In genomic region chr7:143240323-143241168, GRCh38 we compare ENCODE assay signal across 8 cellular contexts. TPM values are rescaled to one million over a fixed set of nuclear protein-coding genes. Genes with fewer than 3 reads are reported as not detected.
DNase-seq lines count a peak whose midpoint lies in the region; ATAC-seq and TF ChIP-seq lines count a peak whose summit lies in the region.

No MANE protein-coding gene starts in this region.

- no peaks in the 10 kb centered on the region for H3K79me2 ChIP-seq in H9 (ENCODE audit: insufficient read depth, low read length)
- no peaks in the 10 kb centered on the region for H3K79me2 ChIP-seq in MM.1S (ENCODE audit: low read length)

- H3K4me2 ChIP-seq in H9 (ENCODE audit: insufficient read depth, insufficient read length, low read length): no peak overlapping the region
- no peak overlapping the region for H3K4me2 ChIP-seq in MM.1S (ENCODE audit: low read depth, low read length)

- H3K27me3 ChIP-seq in H9 (ENCODE audit: insufficient read depth, low read length): no peaks in the 10 kb centered on the region
- H3K27me3 ChIP-seq in MM.1S (replicated peaks; ENCODE audit: insufficient read depth, low read length): no peaks in the 10 kb centered on the region
- no peaks in the 10 kb centered on the region for H3K27me3 ChIP-seq in SJCRH30
- no peaks in the 10 kb centered on the region for H3K27me3 ChIP-seq in cardiac muscle cell
- no peaks in the 10 kb centered on the region for H3K27me3 ChIP-seq in psoas muscle (ENCODE audit: insufficient read depth in 3 of 3, low read length in 2 of 3)

- no peak overlapping the region for H4K91ac ChIP-seq in H9 (ENCODE audit: insufficient read length, low read depth, low read length)

- no peak overlapping the region for H2AK5ac ChIP-seq in H9 (ENCODE audit: insufficient read length, low read length)

- no peak overlapping the region for H3K18ac ChIP-seq in H9 (ENCODE audit: insufficient read length, low read depth, low read length)

- no peak overlapping the region for H3K4me3 Mint-ChIP-seq in H9

- H3K9me3 ChIP-seq in H9 (ENCODE audit: control insufficient read depth, low read depth, low read length) (no peaks in the 10 kb centered on the region), MM.1S (replicated peaks; ENCODE audit: insufficient read depth, low read length) (no peaks in the 10 kb centered on the region), SJCRH30 (replicated peaks) (peaks cover 7% of the 10 kb centered on the region; the same call in 1 of the 2 replicates), cardiac muscle cell (ENCODE audit: low read depth) (no peaks in the 10 kb centered on the region), psoas muscle (peaks cover 10% of the 10 kb centered on the region)

- no CpG with 5 or more reads among the region's 8 CpGs for WGBS in H9 (ENCODE audit: extremely low coverage, insufficient read length, low lambda C conversion rate)
- 10 to 13% (median 12%) methylated on average over 8 of the region's 8 CpGs for WGBS in psoas muscle, 3 donors

- H3K79me1 ChIP-seq in H9 (ENCODE audit: insufficient read depth, low read depth, low read length, poor library complexity, severe bottlenecking): no peaks in the 10 kb centered on the region

- peaks cover 0 to 7% (median 0%) of the 10 kb centered on the region in 3 experiments; a peak in 4 of 7 replicates for H3K36me3 Mint-ChIP-seq in H9 (ENCODE audit: insufficient read depth in 1 of 3, low read depth in 3 of 3)

- H2BK20ac ChIP-seq in H9 (ENCODE audit: low read depth, low read length, poor library complexity, severe bottlenecking): no peak overlapping the region

- H3K23ac ChIP-seq in H9 (ENCODE audit: insufficient read length, low read depth, low read length): no peak overlapping the region

- peaks cover 11% of the 10 kb centered on the region for H3K27me3 Mint-ChIP-seq in H9 (ENCODE audit: low read depth)

- no peak overlapping the region for H3K56ac ChIP-seq in H9 (ENCODE audit: insufficient read length, low read depth, low read length)

- H2BK120ac ChIP-seq in H9 (ENCODE audit: low read depth, low read length, poor library complexity, severe bottlenecking): no peak overlapping the region

- no peaks in the 10 kb centered on the region for H3K4me1 ChIP-seq in H9 (ENCODE audit: insufficient read depth, low read length)
- no peaks in the 10 kb centered on the region for H3K4me1 ChIP-seq in MM.1S (ENCODE audit: low read length)
- H3K4me1 ChIP-seq in SJCRH30: no peaks in the 10 kb centered on the region
- H3K4me1 ChIP-seq in cardiac muscle cell (ENCODE audit: low read depth): no peaks in the 10 kb centered on the region
- no peaks in the 10 kb centered on the region for H3K4me1 ChIP-seq in psoas muscle

- peak; percentile 55 for DNase-seq in GM04503 (ENCODE audit: low read depth)
- DNase-seq in H9: peak; percentile 64
- peak; percentile 82 for DNase-seq in MM.1S
- peak; percentile 68 to 85 for DNase-seq in SJCRH30
- DNase-seq in activated naive CD4-positive, alpha-beta T cell treated with anti-CD3 and anti-CD28 coated beads, Interleukin-2, amount 50 U/mL, for 16 hours: peak; percentile 66
- DNase-seq in cardiac muscle cell (ENCODE audit: low read depth in 1 of 2, low spot score in 1 of 2): peak; percentile 81 to 91
- DNase-seq in psoas muscle: peak in 1 of 2 donors; percentile 33
- DNase-seq in HPDE6-E6E7 (ENCODE audit: extremely low spot score): no peak

- no peak overlapping the region for H2BK5ac ChIP-seq in H9 (ENCODE audit: insufficient read length, low read length)

- H3K4me3 ChIP-seq in MM.1S (ENCODE audit: low read length) (no peak overlapping the region), SJCRH30 (no peak overlapping the region), cardiac muscle cell (no peak overlapping the region), psoas muscle (no peak overlapping the region)

- TF ChIP-seq CTCF in H9 (conservative IDR thresholded peaks at IDR 0.05): peak; percentile 95
- peak; percentile 98 for TF ChIP-seq CTCF in MM.1S (IDR thresholded peaks at IDR 0.05; ENCODE audit: low read length)
- TF ChIP-seq CTCF in cardiac muscle cell (IDR thresholded peaks at IDR 0.05; ENCODE audit: low read depth, low read length): peak; percentile 92
- peak; percentile 95 for TF ChIP-seq CTCF in psoas muscle (IDR thresholded peaks at IDR 0.05)

- H3K27ac Mint-ChIP-seq in H9: no peak overlapping the region

- H3K27ac ChIP-seq in H9 (ENCODE audit: insufficient read length, low read depth, low read length) (no peak overlapping the region), MM.1S (ENCODE audit: low read length) (no peak overlapping the region), SJCRH30 (no peak overlapping the region), cardiac muscle cell (no peak overlapping the region), psoas muscle (no peak overlapping the region)

- no peak overlapping the region for H3T11ph ChIP-seq in H9 (ENCODE audit: low read length)

- H4K20me1 ChIP-seq in H9 (ENCODE audit: control insufficient read depth, insufficient read depth, insufficient read length): no peaks in the 10 kb centered on the region
- no peaks in the 10 kb centered on the region for H4K20me1 ChIP-seq in MM.1S (ENCODE audit: insufficient read depth, low read length)

- H3K9ac ChIP-seq in H9 (ENCODE audit: extremely low read depth, insufficient read length, low read length) (no peak overlapping the region), MM.1S (ENCODE audit: low read length) (no peak overlapping the region)

- H4K8ac ChIP-seq in H9 (replicated peaks; ENCODE audit: insufficient read length, low read depth, low read length): no peak overlapping the region

- peaks cover 3 to 7% of the 10 kb centered on the region in 2 experiments; a peak in 3 of 4 replicates for H3K4me1 Mint-ChIP-seq in H9

- H3K23me2 ChIP-seq in H9 (ENCODE audit: insufficient read length, low read depth, low read length, poor library complexity, severe bottlenecking): no peaks in the 10 kb centered on the region

- H3K14ac ChIP-seq in H9 (ENCODE audit: insufficient read depth, low read length): no peak overlapping the region

- ATAC-seq in psoas muscle: peak; percentile 78 to 94 (median 87)

- H3K9me2 ChIP-seq in MM.1S (replicated peaks; ENCODE audit: insufficient read depth, low read length): no peaks in the 10 kb centered on the region

- peaks cover 15 to 17% of the 10 kb centered on the region in 2 experiments for H3K9me3 Mint-ChIP-seq in H9

- H4K5ac ChIP-seq in H9 (ENCODE audit: insufficient read length, low read depth, low read length): no peak overlapping the region

- no peak overlapping the region for H3K4ac ChIP-seq in H9 (ENCODE audit: low read depth, low read length)

- no peaks in the 10 kb centered on the region for H3F3A ChIP-seq in MM.1S (ENCODE audit: insufficient read depth, low read length)

- no peak overlapping the region for H2BK12ac ChIP-seq in H9 (ENCODE audit: insufficient read length, low read depth, low read length)

- H3K36me3 ChIP-seq in MM.1S (replicated peaks; ENCODE audit: insufficient read depth, low read length): no peaks in the 10 kb centered on the region
- no peaks in the 10 kb centered on the region for H3K36me3 ChIP-seq in SJCRH30
- H3K36me3 ChIP-seq in cardiac muscle cell: no peaks in the 10 kb centered on the region
- H3K36me3 ChIP-seq in psoas muscle (ENCODE audit: insufficient read depth in 1 of 2, low read depth in 1 of 2): no peaks in the 10 kb centered on the region

- H2BK15ac ChIP-seq in H9 (ENCODE audit: low read depth, low read length): no peak overlapping the region

- peak overlapping the region; percentile 77 for H2AFZ ChIP-seq in H9 (ENCODE audit: low read length)
- H2AFZ ChIP-seq in MM.1S (ENCODE audit: low read length): no peak overlapping the region

- intact Hi-C loops in psoas muscle (cut with DNase I): loop anchor here (1.0 to 5.0 kb wide), 4 partner anchors 67 to 177 kb away; partner anchors contain the start of gene CLCN1 (in 1 of the 2)

RNA-seq across cellular contexts. Expression of gene TAS2R40, which starts 18.7 kb away (rescaled TPM):
- total RNA-seq in H9 (2021) (not detected in 2 replicates), cardiac muscle cell (not detected in 2 replicates), psoas muscle (not detected)
- not detected in 2 replicates for total RNA-seq in SJCRH30 (2014; rRNA removed; shearing (Covaris generic))
- polyA plus RNA-seq in cardiac muscle cell (not detected in 2 replicates), psoas muscle (not detected)

RNA-seq across cellular contexts. Expression of gene GSTK1, which starts 22.7 kb away (rescaled TPM):
- total RNA-seq in H9 (2021): 36.1 and 37.3 TPM in 2 replicates
- 35.2 and 35.6 TPM in 2 replicates for total RNA-seq in SJCRH30 (2014; rRNA removed; shearing (Covaris generic))
- total RNA-seq in cardiac muscle cell: 218 and 221 TPM in 2 replicates
- polyA plus RNA-seq in cardiac muscle cell: 230 and 248 TPM in 2 replicates
- total RNA-seq in psoas muscle: 100 to 1,000 TPM in 1 of 4 donors, 10 to 100 TPM in 3; 65.1 to 129 (median 92.6) TPM
- polyA plus RNA-seq in psoas muscle: 100 to 1,000 TPM in 1 of 3 donors, 10 to 100 TPM in 2; 79.8 to 109 (median 93.9) TPM

RNA-seq across cellular contexts. Expression of gene TMEM139, which starts 44.2 kb away (rescaled TPM):
- total RNA-seq in H9 (2021) (0.85 and 1.1 TPM in 2 replicates), cardiac muscle cell (0.11 and 0.69 TPM in 2 replicates), psoas muscle (under 1 TPM in 1 of 4 donors, not detected in 3; 0.43 TPM)
- 0.97 and 2.5 TPM in 2 replicates for total RNA-seq in SJCRH30 (2014; rRNA removed; shearing (Covaris generic))
- polyA plus RNA-seq in cardiac muscle cell (2.0 and 3.0 TPM in 2 replicates), psoas muscle (under 1 TPM; 0.04 to 0.42 (median 0.31) TPM)

RNA-seq across cellular contexts. Expression of gene CASP2, which starts 47.6 kb away (rescaled TPM):
- total RNA-seq in H9 (2021) (65.3 and 67.4 TPM in 2 replicates), cardiac muscle cell (8.6 and 11.1 TPM in 2 replicates), psoas muscle (1 to 10 TPM; 3.2 to 7.6 (median 4.7) TPM)
- total RNA-seq in SJCRH30 (2014; rRNA removed; shearing (Covaris generic)): 36.6 and 39.1 TPM in 2 replicates
- polyA plus RNA-seq in cardiac muscle cell (6.9 and 8.9 TPM in 2 replicates), psoas muscle (1 to 10 TPM; 1.4 to 4.3 (median 2.0) TPM)

RNA-seq across cellular contexts. Expression of gene TAS2R39, which starts 57.3 kb away (rescaled TPM):
- total RNA-seq in H9 (2021): not detected in 2 replicates
- total RNA-seq in SJCRH30 (2014; rRNA removed; shearing (Covaris generic)): not detected in 2 replicates
- total RNA-seq in cardiac muscle cell: not detected in 2 replicates
- polyA plus RNA-seq in cardiac muscle cell: 0.75 TPM in 1 of 2 replicates, not detected in the other
- not detected for total RNA-seq in psoas muscle
- polyA plus RNA-seq in psoas muscle: under 1 TPM in 1 of 3 donors, not detected in 2; 0.10 TPM
